9 cellular contexts compared by ENCODE assay signal in genomic region chr2:24046599-24046929, GRCh38. TPM values are rescaled to one million over a fixed set of nuclear protein-coding genes. Genes with fewer than 3 reads are reported as not detected.
A peak's percentile ranks its signal among the peaks of the same experiment; 100 is the strongest.
DNase-seq lines count a peak whose midpoint lies in the region; ATAC-seq and TF ChIP-seq lines count a peak whose summit lies in the region.
"Had no signal": no experiment of that assay in that cellular context is flagged by ENCODE, and none has a peak within 500 bp of the region (broad histone marks: within the 10 kb centered on the region; RNA-seq: fewer than 3 reads in every experiment).

No MANE protein-coding gene starts in this region.

- H3K27ac ChIP-seq in liver (ENCODE audit: low read depth in 1 of 2, low read length in 2 of 2) (no peak overlapping the region), tibial artery (peak overlapping the region; percentile 84)

- H3K36me3 Mint-ChIP-seq in activated T-cell treated with anti-CD3 and anti-CD28 coated beads, Interleukin-2, amount 50 U/mL, for 4 hours (ENCODE audit: insufficient read depth): no peaks in the 10 kb centered on the region
- H3K36me3 Mint-ChIP-seq in activated naive CD8-positive, alpha-beta T cell treated with anti-CD3 and anti-CD28 coated beads, Interleukin-2, amount 50 U/mL, for 24 hours (ENCODE audit: low read depth): peaks cover 10% of the 10 kb centered on the region
- H3K36me3 Mint-ChIP-seq: CD14-positive monocyte had no signal

- H3K27me3 ChIP-seq in liver (ENCODE audit: control insufficient read depth in 4 of 4, insufficient read depth in 4 of 4, low read length in 3 of 4) (no peaks in the 10 kb centered on the region), tibial artery (no peaks in the 10 kb centered on the region)

- ATAC-seq in activated T-cell treated with anti-CD3 and anti-CD28 coated beads, Interleukin-2, amount 50 U/mL, for 4 hours: no peak
- ATAC-seq in activated naive CD8-positive, alpha-beta T cell treated with anti-CD3 and anti-CD28 coated beads, Interleukin-2, amount 50 U/mL, for 24 hours: no peak

- peak overlapping the region; percentile 98 for H3K4me3 Mint-ChIP-seq in activated T-cell treated with anti-CD3 and anti-CD28 coated beads, Interleukin-2, amount 50 U/mL, for 4 hours
- H3K4me3 Mint-ChIP-seq in activated naive CD8-positive, alpha-beta T cell treated with anti-CD3 and anti-CD28 coated beads, Interleukin-2, amount 50 U/mL, for 24 hours: peak overlapping the region; percentile 97

- no peaks in the 10 kb centered on the region for H3K36me3 ChIP-seq in liver (ENCODE audit: control insufficient read depth in 4 of 4, insufficient read depth in 3 of 4, low read depth in 1 of 4, low read length in 3 of 4)
- H3K36me3 ChIP-seq in tibial artery: no peaks in the 10 kb centered on the region

- TF ChIP-seq CTCF in liver (IDR thresholded peaks at IDR 0.05; ENCODE audit: low read depth, low read length, missing input control) (no peak), tibial artery (IDR thresholded peaks at IDR 0.05) (no peak)

- no peaks in the 10 kb centered on the region for H3K9me3 Mint-ChIP-seq in activated T-cell treated with anti-CD3 and anti-CD28 coated beads, Interleukin-2, amount 50 U/mL, for 4 hours
- no peaks in the 10 kb centered on the region for H3K9me3 Mint-ChIP-seq in activated naive CD8-positive, alpha-beta T cell treated with anti-CD3 and anti-CD28 coated beads, Interleukin-2, amount 50 U/mL, for 24 hours

- H3K4me1 ChIP-seq in liver (ENCODE audit: control insufficient read depth in 4 of 4, insufficient read depth in 4 of 4, low read length in 3 of 4) (peaks cover 3 to 28% (median 18%) of the 10 kb centered on the region in 4 donors), tibial artery (peaks cover 0 to 42% (median 22%) of the 10 kb centered on the region in 4 donors)

- peak overlapping the region in 1 of 2 donors; percentile 47 for H3K9ac ChIP-seq in liver (ENCODE audit: low read depth in 1 of 2, low read length in 2 of 2)

- in situ Hi-C loops in KBM-7 (cut with MboI; ENCODE audit: low pct_unique_long_range_greater_than_20kb, low sequenced_read_pairs): no loop called here

- no peak for TF ChIP-seq RAD21 in liver (IDR thresholded peaks at IDR 0.05)

- H3K27me3 Mint-ChIP-seq in activated T-cell treated with anti-CD3 and anti-CD28 coated beads, Interleukin-2, amount 50 U/mL, for 4 hours (ENCODE audit: low read depth): peaks cover 3% of the 10 kb centered on the region
- peaks cover 11% of the 10 kb centered on the region for H3K27me3 Mint-ChIP-seq in activated naive CD8-positive, alpha-beta T cell treated with anti-CD3 and anti-CD28 coated beads, Interleukin-2, amount 50 U/mL, for 24 hours

- WGBS in liver: 3% methylated on average over 2 of the region's 2 CpGs

- H3K9me3 ChIP-seq in liver (ENCODE audit: control insufficient read depth in 4 of 4, low read length in 3 of 4): no peaks in the 10 kb centered on the region
- H3K9me3 ChIP-seq in tibial artery: no peaks in the 10 kb centered on the region

- intact Hi-C loops in tibial artery (cut with DNase I; ENCODE audit: low total_unique reads): loop anchor here (5.0 kb wide), 1 partner anchor 36 kb away; the partner anchor contains the start of gene TP53I3

- H3K27ac Mint-ChIP-seq in activated naive CD8-positive, alpha-beta T cell treated with anti-CD3 and anti-CD28 coated beads, Interleukin-2, amount 50 U/mL, for 24 hours: no peak overlapping the region

- peaks cover 24% of the 10 kb centered on the region for H3K4me1 Mint-ChIP-seq in activated T-cell treated with anti-CD3 and anti-CD28 coated beads, Interleukin-2, amount 50 U/mL, for 4 hours (ENCODE audit: low read depth)
- H3K4me1 Mint-ChIP-seq in activated naive CD8-positive, alpha-beta T cell treated with anti-CD3 and anti-CD28 coated beads, Interleukin-2, amount 50 U/mL, for 24 hours: peaks cover 23% of the 10 kb centered on the region

- H3K4me3 ChIP-seq in liver (ENCODE audit: low read depth in 1 of 3, low read length in 3 of 3) (peak overlapping the region; percentile 76 to 89 (median 80)), tibial artery (peak overlapping the region; percentile 75 to 86)

- DNase-seq in activated T-cell treated with anti-CD3 and anti-CD28 coated beads, Interleukin-2, amount 50 U/mL, for 4 hours: no peak
- no peak for DNase-seq in activated T-cell treated with anti-CD3 and anti-CD28 coated beads for 4 hours
- DNase-seq in activated naive CD8-positive, alpha-beta T cell treated with anti-CD3 and anti-CD28 coated beads, Interleukin-2, amount 50 U/mL, for 24 hours: no peak
- no peak for DNase-seq in tibial artery
- no peak for DNase-seq in amygdala (lab: John Stamatoyannopoulos, UW)
- DNase-seq in KBM-7: no peak
- no peak for DNase-seq in COLO829 (ENCODE audit: low spot score)

TF ChIP-seq in liver, 16 proteins besides CTCF, POLR2A, EP300 and RAD21:
- TF ChIP-seq TAF1 (conservative IDR thresholded peaks at IDR 0.05): no peak
- TF ChIP-seq EGR1 (IDR thresholded peaks at IDR 0.05; ENCODE audit: low read depth in 2 of 2): no peak

RNA-seq across cellular contexts. Expression of gene WDCP, which starts 0.6 kb away (rescaled TPM):
- 10 to 100 TPM; 22.5 to 26.9 (median 25.5) TPM for total RNA-seq in activated T-cell treated with anti-CD3 and anti-CD28 coated beads, Interleukin-2, amount 50 U/mL, for 4 hours
- total RNA-seq in liver: 1 to 10 TPM; 6.0 TPM
- 1 to 10 TPM; 2.0 to 2.9 TPM for polyA plus RNA-seq in liver

RNA-seq across cellular contexts. Expression of gene FKBP1B, which starts 3.0 kb away (rescaled TPM):
- under 1 TPM; 0.40 to 0.65 (median 0.63) TPM for total RNA-seq in activated T-cell treated with anti-CD3 and anti-CD28 coated beads, Interleukin-2, amount 50 U/mL, for 4 hours
- 10 to 100 TPM in 1 of 2 donors, 1 to 10 TPM in 1; 3.6 to 23.6 TPM for total RNA-seq in liver
- 10 to 100 TPM in 1 of 2 donors, 1 to 10 TPM in 1; 7.8 to 15.3 TPM for polyA plus RNA-seq in liver

RNA-seq across cellular contexts. Expression of gene SF3B6, which starts 29.6 kb away (rescaled TPM):
- total RNA-seq in activated T-cell treated with anti-CD3 and anti-CD28 coated beads, Interleukin-2, amount 50 U/mL, for 4 hours: 100 to 1,000 TPM; 146 to 159 (median 147) TPM
- 10 to 100 TPM; 31.0 to 86.6 TPM for total RNA-seq in liver
- polyA plus RNA-seq in liver: 100 to 1,000 TPM in 1 of 2 donors, 10 to 100 TPM in 1; 64.6 to 104 TPM

RNA-seq across cellular contexts. Expression of gene MFSD2B, which starts 36.7 kb away (rescaled TPM):
- total RNA-seq in activated T-cell treated with anti-CD3 and anti-CD28 coated beads, Interleukin-2, amount 50 U/mL, for 4 hours: under 1 TPM in 1 of 3 donors, not detected in 2; 0.13 TPM
- 10 to 100 TPM in 1 of 2 donors, under 1 TPM in 1; 0.08 to 26.1 TPM for total RNA-seq in liver
- polyA plus RNA-seq in liver: under 1 TPM; 0.02 to 0.36 TPM

RNA-seq across cellular contexts. Expression of gene TP53I3, which starts 38.1 kb away (rescaled TPM):
- 1 to 10 TPM in 1 of 3 donors, under 1 TPM in 2; 0.45 to 1.1 (median 0.56) TPM for total RNA-seq in activated T-cell treated with anti-CD3 and anti-CD28 coated beads, Interleukin-2, amount 50 U/mL, for 4 hours
- 10 to 100 TPM in 1 of 2 donors, 1 to 10 TPM in 1; 10.0 to 19.5 TPM for total RNA-seq in liver
- 10 to 100 TPM in 1 of 2 donors, 1 to 10 TPM in 1; 6.6 to 11.4 TPM for polyA plus RNA-seq in liver

Comparison
In these comparisons a context has a peak if more than half of its experiments do, and no peak if none do; other contexts are left out.
1. H3K27ac ChIP-seq: peak in tibial artery (2 of 2); none in liver (0 of 2).